ENCODE assay signal across 1 cellular context in the genomic region with DNA sequence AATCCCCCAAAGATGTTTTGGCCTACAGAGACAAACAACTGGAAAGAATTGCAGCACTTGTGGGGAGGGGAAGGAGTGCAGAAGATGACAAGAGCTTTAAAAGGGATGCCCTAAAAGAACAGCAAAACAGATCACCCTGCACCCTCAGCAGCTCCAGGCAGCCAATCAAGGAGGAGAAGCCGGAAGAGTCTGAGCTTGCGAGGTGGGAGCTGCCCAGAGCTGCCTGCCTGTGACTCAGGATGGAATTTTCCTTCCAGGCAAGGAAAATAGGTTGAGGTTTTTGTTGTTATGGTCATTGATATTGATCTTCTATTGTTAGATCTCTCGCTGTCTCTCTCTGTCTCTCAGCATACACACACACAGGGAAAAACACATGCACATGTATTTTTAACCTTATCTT.
TF ChIP-seq lines count a peak whose summit lies in the region.

No MANE protein-coding gene starts in this region.

TF ChIP-seq in WTC11, 78 proteins besides CTCF, POLR2A, EP300 and RAD21 (continued from another document):
- no peak for TF ChIP-seq E2F1 (CRISPR knock-in tag; IDR thresholded peaks at IDR 0.05)
- TF ChIP-seq NR1H2 (CRISPR knock-in tag; IDR thresholded peaks at IDR 0.05): no peak
- no peak for TF ChIP-seq ZNF232 (CRISPR knock-in tag; IDR thresholded peaks at IDR 0.05)
- TF ChIP-seq RORB (CRISPR knock-in tag; IDR thresholded peaks at IDR 0.05): no peak
- no peak for TF ChIP-seq CREB1 (CRISPR knock-in tag; IDR thresholded peaks at IDR 0.05)
- no peak for TF ChIP-seq ESRRA (CRISPR knock-in tag; IDR thresholded peaks at IDR 0.05; ENCODE audit: borderline replicate concordance)
- TF ChIP-seq GTF2I (CRISPR knock-in tag; conservative IDR thresholded peaks at IDR 0.05): no peak
- TF ChIP-seq SMAD3 (CRISPR knock-in tag; IDR thresholded peaks at IDR 0.05; ENCODE audit: borderline replicate concordance): no peak
- no peak for TF ChIP-seq CBFB (CRISPR knock-in tag; IDR thresholded peaks at IDR 0.05; ENCODE audit: low read depth)
